ENCODE assay signal across 31 cellular contexts in the genomic region with DNA sequence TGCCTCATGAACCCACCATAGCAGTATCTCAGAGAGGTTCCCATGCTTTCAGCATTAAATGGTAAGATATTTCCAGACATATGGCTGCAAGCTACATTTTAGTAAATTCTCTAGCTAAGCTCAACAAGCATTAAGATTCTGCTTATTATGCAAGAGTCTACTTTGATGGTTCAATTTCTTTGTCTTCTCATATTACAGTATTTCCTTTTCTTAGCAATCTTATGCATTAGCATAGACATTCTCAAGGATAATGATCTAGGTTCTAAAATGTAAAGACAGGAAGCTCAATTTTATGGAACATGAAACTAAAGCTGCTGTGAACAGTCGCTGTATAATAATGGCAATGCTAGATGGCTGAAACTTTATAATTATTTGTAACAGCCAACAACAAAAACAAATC. TPM values are rescaled to one million over a fixed set of nuclear protein-coding genes. Genes with fewer than 3 reads are reported as not detected.
"Had no signal": no experiment of that assay in that cellular context is flagged by ENCODE, and none has a peak within 500 bp of the region (broad histone marks: within the 10 kb centered on the region; RNA-seq: fewer than 3 reads in every experiment).

No MANE protein-coding gene starts in this region.

- H3K27me3 Mint-ChIP-seq: naive B cell; progenitor cell of endocrine pancreas; stimulated activated naive B cell treated with anti-CD40 and anti-IgM and Interleukin-4, amounts not matched to agents 10 μg/mL and 1 μg/mL and 100 μg/mL, for 72 hours had no signal

- H3K27ac ChIP-seq: neural progenitor cell, neutrophil, ovary, right atrium auricular region, right lobe of liver, skin epidermis, stomach, testis, thyroid gland, transverse colon, upper lobe of left lung, vagina had no signal

- H3K36me3 Mint-ChIP-seq: mesothelial cell of epicardium; naive B cell; natural killer cell; stimulated activated naive B cell treated with anti-CD40 and anti-IgM and Interleukin-4, amounts not matched to agents 10 μg/mL and 1 μg/mL and 100 μg/mL, for 72 hours had no signal

- H3K4me3 ChIP-seq: left ventricle myocardium inferior, lung, neural progenitor cell, ovary, right atrium auricular region, right lobe of liver, skin epidermis, stomach, testis, thyroid gland, transverse colon, upper lobe of left lung, vagina had no signal

- H3K9ac ChIP-seq: neural progenitor cell had no signal

- H3K9me3 ChIP-seq: neutrophil, ovary, right atrium auricular region, right lobe of liver, testis, thyroid gland, transverse colon, upper lobe of left lung, vagina had no signal

- H3K4me3 Mint-ChIP-seq: mesothelial cell of epicardium; naive B cell; natural killer cell; nephron progenitor cell; neural progenitor cell; stimulated activated naive B cell treated with anti-CD40 and anti-IgM and Interleukin-4, amounts not matched to agents 10 μg/mL and 1 μg/mL and 100 μg/mL, for 72 hours had no signal

- DNase-seq: islet precursor cell; left ventricle myocardium inferior; mesendoderm; naive B cell; natural killer cell; nephron progenitor cell; occipital lobe; ovary; right lobe of liver; stimulated activated CD4-positive, alpha-beta T cell treated with anti-CD3 and anti-CD28 coated beads, Interleukin-12 subunit alpha, Interleukin-12 subunit beta, amount 100 ng/mL, for 4 hours; stimulated activated CD4-positive, alpha-beta T cell treated with anti-CD3 and anti-CD28 coated beads, Interleukin-15, amount 100 ng/mL, for 24 hours; stimulated activated CD4-positive, alpha-beta T cell treated with anti-CD3 and anti-CD28 coated beads, Interleukin-2, amount 100 ng/mL, for 24 hours; stimulated activated CD4-positive, alpha-beta T cell treated with anti-CD3 and anti-CD28 coated beads, Interleukin-4, amount 100 ng/mL, for 1 hour; stimulated activated naive B cell treated with anti-CD40 and anti-IgM and Interleukin-4, amounts not matched to agents 10 μg/mL and 1 μg/mL and 100 μg/mL, for 72 hours; stimulated activated naive CD8-positive, alpha-beta T cell treated with anti-CD3 and anti-CD28 coated beads, Interleukin-15, Interleukin-2, amounts not matched to agents 100 U/mL and 50 U/mL, for 24 hours; stomach; testis; thyroid gland; transverse colon; upper lobe of left lung had no signal

- H3K36me3 ChIP-seq: left ventricle myocardium inferior, neural progenitor cell, neutrophil, ovary, right atrium auricular region, right lobe of liver, stomach, thyroid gland, transverse colon, upper lobe of left lung, vagina had no signal

- H3K27me3 ChIP-seq: neural progenitor cell, neutrophil, ovary, right atrium auricular region, right lobe of liver, stomach, testis, thyroid gland, transverse colon, upper lobe of left lung, vagina had no signal

- H3K4me1 Mint-ChIP-seq: mesothelial cell of epicardium; naive B cell; natural killer cell; stimulated activated naive B cell treated with anti-CD40 and anti-IgM and Interleukin-4, amounts not matched to agents 10 μg/mL and 1 μg/mL and 100 μg/mL, for 72 hours had no signal

- H3K4me1 ChIP-seq: neural progenitor cell, right lobe of liver, stomach, testis, thyroid gland, transverse colon, upper lobe of left lung, vagina had no signal

- H3K27ac Mint-ChIP-seq: mesothelial cell of epicardium; naive B cell; natural killer cell; nephron progenitor cell; neural progenitor cell; progenitor cell of endocrine pancreas; stimulated activated naive B cell treated with anti-CD40 and anti-IgM and Interleukin-4, amounts not matched to agents 10 μg/mL and 1 μg/mL and 100 μg/mL, for 72 hours had no signal

- ATAC-seq: natural killer cell; right lobe of liver; stimulated activated naive B cell treated with anti-CD40 and anti-IgM and Interleukin-4, amounts not matched to agents 10 μg/mL and 1 μg/mL and 100 μg/mL, for 72 hours; stimulated activated naive CD8-positive, alpha-beta T cell treated with anti-CD3 and anti-CD28 coated beads, Interleukin-15, Interleukin-2, amounts not matched to agents 100 U/mL and 50 U/mL, for 24 hours had no signal

RNA-seq across cellular contexts. Expression of gene MEOX2, which starts 39.2 kb away (rescaled TPM):
- total RNA-seq: kidney epithelial cell, mesothelial cell of epicardium, mononuclear cell, natural killer cell, progenitor cell of endocrine pancreas, pulmonary artery endothelial cell had no signal
